8 cellular contexts compared by ENCODE assay signal in the genomic region with DNA sequence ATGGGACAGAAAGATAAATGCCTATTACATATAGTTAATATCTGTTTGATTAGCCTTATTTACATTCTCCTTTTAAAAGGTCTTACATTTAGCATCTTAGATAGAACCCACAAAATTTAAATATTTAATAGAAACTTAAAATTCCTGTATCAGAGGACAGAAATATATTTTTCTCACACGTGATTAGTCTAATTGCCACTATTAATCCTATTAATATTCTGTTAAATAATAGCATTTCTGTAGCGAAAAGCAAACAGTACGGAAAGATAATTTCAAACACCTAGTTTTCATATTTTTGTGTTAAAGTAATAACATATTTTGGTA. TPM values are rescaled to one million over a fixed set of nuclear protein-coding genes. Genes with fewer than 3 reads are reported as not detected.
DNase-seq lines count a peak whose midpoint lies in the region; ATAC-seq and TF ChIP-seq lines count a peak whose summit lies in the region.

No MANE protein-coding gene starts in this region.

- H3K36me3 ChIP-seq in breast epithelium (no peaks in the 10 kb centered on the region), muscle layer of colon (ENCODE audit: insufficient read depth, low read length) (no peaks in the 10 kb centered on the region)

- H3K4me1 ChIP-seq in breast epithelium (peaks cover 0 to 4% of the 10 kb centered on the region in 2 donors), muscle layer of colon (ENCODE audit: insufficient read depth, low read length) (peaks cover 4% of the 10 kb centered on the region)

- no peaks in the 10 kb centered on the region for H3K9me3 ChIP-seq in breast epithelium
- no peaks in the 10 kb centered on the region for H3K9me3 ChIP-seq in muscle layer of colon (ENCODE audit: low read length)

- ATAC-seq in HG03354 (IDR thresholded peaks at IDR 0.05; ENCODE audit: poor library complexity, severe bottlenecking, unreplicated experiment), result no peak

- H3K27ac Mint-ChIP-seq in HFFc6, result peak overlapping the region; percentile 82; the same call in 1 of the 2 replicates

- H3K9ac ChIP-seq in muscle layer of colon (ENCODE audit: low read length), result no peak overlapping the region

- TF ChIP-seq CTCF in 22Rv1 (IDR thresholded peaks at IDR 0.05) (no peak), HFFc6 (IDR thresholded peaks at IDR 0.05) (no peak), breast epithelium (IDR thresholded peaks at IDR 0.05) (no peak)

- peaks cover 6% of the 10 kb centered on the region for H3K36me3 Mint-ChIP-seq in HFFc6 (ENCODE audit: low read depth)

- no peaks in the 10 kb centered on the region for H3K9me3 Mint-ChIP-seq in HFFc6

- no peak for DNase-seq in HFFc6
- no peak for DNase-seq in breast epithelium (ENCODE audit: low spot score in 2 of 2)
- no peak for DNase-seq in DMS 273 treated with DMSO at 0.1 percent for 48 hours (lab: John Stamatoyannopoulos, UW)
- no peak for DNase-seq in NCI-H446 (lab: John Stamatoyannopoulos, UW)
- DNase-seq in SK-N-DZ (ENCODE audit: low spot score), result no peak

- H3K4me1 Mint-ChIP-seq in HFFc6 (ENCODE audit: low read depth), result peaks cover 14% of the 10 kb centered on the region

- intact Hi-C loops in breast epithelium (cut with DNase I; ENCODE audit: low total_unique reads), result no loop called here

- H3K27me3 ChIP-seq in breast epithelium (no peaks in the 10 kb centered on the region), muscle layer of colon (ENCODE audit: control insufficient read depth in 1 of 2, insufficient read depth in 2 of 2, low read length in 2 of 2) (no peaks in the 10 kb centered on the region)

- H3K4me3 Mint-ChIP-seq in HFFc6, result peak overlapping the region; percentile 98

- peak overlapping the region; percentile 88 for H3K27ac ChIP-seq in 22Rv1
- H3K27ac ChIP-seq in breast epithelium, result peak overlapping the region; percentile 41 to 82
- peak overlapping the region; percentile 80 for H3K27ac ChIP-seq in muscle layer of colon (ENCODE audit: low read depth, low read length)

- H3K4me3 ChIP-seq in breast epithelium, result peak overlapping the region; percentile 61 to 90 (median 70)
- peak overlapping the region; percentile 52 to 71 for H3K4me3 ChIP-seq in muscle layer of colon (ENCODE audit: low read depth in 1 of 2, low read length in 2 of 2)

- TF ChIP-seq POLR2A in breast epithelium (IDR thresholded peaks at IDR 0.05), result no peak

- peaks cover 1% of the 10 kb centered on the region; the same call in 1 of the 2 replicates for H3K27me3 Mint-ChIP-seq in HFFc6 (ENCODE audit: insufficient read depth)

RNA-seq across cellular contexts. Expression of a gene that starts 0.4 kb away (rescaled TPM):
- 1 to 10 TPM; 1.9 to 3.1 (median 2.2) TPM for total RNA-seq in HFFc6 (2021; fragmentation: NEBNext Ultra II Directional; extraction: Animal tissue kit (Norgen Biotek cat#: 25700))
- total RNA-seq in breast epithelium, result 1 to 10 TPM; 1.6 to 3.8 (median 2.0) TPM
- polyA plus RNA-seq in SK-N-DZ (2014; cell fraction: cytosol; rRNA removed), result 5.3 and 6.1 TPM in 2 replicates
- 5.1 and 5.2 TPM in 2 replicates for polyA plus RNA-seq in SK-N-DZ (2014; cell fraction: nucleus; rRNA removed)

RNA-seq across cellular contexts. Expression of a gene that starts 37.7 kb away (rescaled TPM):
- 1 to 10 TPM; 2.7 to 3.2 (median 3.0) TPM for total RNA-seq in HFFc6 (2021; fragmentation: NEBNext Ultra II Directional; extraction: Animal tissue kit (Norgen Biotek cat#: 25700))
- total RNA-seq in breast epithelium, result 10 to 100 TPM in 2 of 3 donors, 1 to 10 TPM in 1; 6.4 to 11.6 (median 11.1) TPM
- 1.8 and 2.3 TPM in 2 replicates for polyA plus RNA-seq in SK-N-DZ (2014; cell fraction: cytosol; rRNA removed)
- 2.4 and 2.8 TPM in 2 replicates for polyA plus RNA-seq in SK-N-DZ (2014; cell fraction: nucleus; rRNA removed)
